In genomic region chr2:224009605-224010330, GRCh38 we compare ENCODE assay signal across 11 cellular contexts. TPM values are rescaled to one million over a fixed set of nuclear protein-coding genes. Genes with fewer than 3 reads are reported as not detected.
DNase-seq lines count a peak whose midpoint lies in the region; ATAC-seq, FAIRE-seq and TF ChIP-seq lines count a peak whose summit lies in the region.
"Had no signal": no experiment of that assay in that cellular context is flagged by ENCODE, and none has a peak within 500 bp of the region (broad histone marks: within the 10 kb centered on the region; RNA-seq: fewer than 3 reads in every experiment).

No MANE protein-coding gene starts in this region.

- TF ChIP-seq CTCF in WERI-Rb-1 (IDR thresholded peaks at IDR 0.05; ENCODE audit: low read depth, low read length) (no peak), fibroblast of the aortic adventitia (IDR thresholded peaks at IDR 0.05; ENCODE audit: insufficient read depth, low read length) (no peak)

- H3K27me3 ChIP-seq in WERI-Rb-1 (ENCODE audit: insufficient read depth, low read depth, severe bottlenecking): no peaks in the 10 kb centered on the region

- no peak for FAIRE-seq in HTR-8/SVneo (lab: Jason Lieb, UNC)
- FAIRE-seq: urothelium cell line had no signal

- no peaks in the 10 kb centered on the region for H3K36me3 ChIP-seq in WERI-Rb-1
- H3K36me3 ChIP-seq: left ventricle myocardium inferior had no signal

- DNase-seq in A172 (ENCODE audit: low spot score) (peak; percentile 48), HTR-8/SVneo (ENCODE audit: insufficient read length, low spot score) (peak; percentile 24), WERI-Rb-1 (peak; percentile 16), fibroblast of the aortic adventitia (ENCODE audit: low read depth) (peak; percentile 53), iPS-NIHi11 (ENCODE audit: low spot score) (no peak), GM19240 (ENCODE audit: insufficient read length, low spot score) (no peak), NCI-H2227 (lab: John Stamatoyannopoulos, UW; ENCODE audit: unreplicated experiment) (no peak)
- DNase-seq: activated naive CD4-positive, alpha-beta T cell treated with anti-CD3 and anti-CD28 coated beads for 36 hours; left ventricle myocardium inferior had no signal

- H3K27ac ChIP-seq in WERI-Rb-1: peak overlapping the region; percentile 53
- H3K27ac ChIP-seq: left ventricle myocardium inferior had no signal

- H3K4me3 ChIP-seq in WERI-Rb-1 (ENCODE audit: low read depth, low read length) (no peak overlapping the region), fibroblast of the aortic adventitia (ENCODE audit: low read depth, low read length) (no peak overlapping the region)
- H3K4me3 ChIP-seq: left ventricle myocardium inferior had no signal

- ATAC-seq in GM19463 (IDR thresholded peaks at IDR 0.05; ENCODE audit: unreplicated experiment): no peak

- H3K9me3 ChIP-seq in WERI-Rb-1 (ENCODE audit: severe bottlenecking): peaks cover 2% of the 10 kb centered on the region
- H3K9me3 ChIP-seq: left ventricle myocardium inferior had no signal

RNA-seq across cellular contexts. Expression of gene SERPINE2, which starts 29.3 kb away (rescaled TPM):
- 266 and 429 TPM in 2 replicates for total RNA-seq in A172 (2014; rRNA removed; shearing (Covaris generic))
- total RNA-seq in fibroblast of the aortic adventitia (ENCODE audit: low replicate concordance): 252 and 1,159 TPM in 2 replicates

RNA-seq across cellular contexts. Expression of gene MRPL44, which starts 52.5 kb away (rescaled TPM):
- total RNA-seq in A172 (2014; rRNA removed; shearing (Covaris generic)): 63.1 and 69.4 TPM in 2 replicates
- 30.4 and 33.6 TPM in 2 replicates for total RNA-seq in fibroblast of the aortic adventitia (ENCODE audit: low replicate concordance)

Comparison
In these comparisons a context has a peak if more than half of its experiments do, and no peak if none do; other contexts are left out.
1. DNase-seq: peak in A172 (single experiment), HTR-8/SVneo (single experiment), WERI-Rb-1 (single experiment) and fibroblast of the aortic adventitia (single experiment); none in iPS-NIHi11 (single experiment), GM19240 (single experiment) and NCI-H2227 (single experiment).